10 cellular contexts compared by ENCODE assay signal in the genomic region with DNA sequence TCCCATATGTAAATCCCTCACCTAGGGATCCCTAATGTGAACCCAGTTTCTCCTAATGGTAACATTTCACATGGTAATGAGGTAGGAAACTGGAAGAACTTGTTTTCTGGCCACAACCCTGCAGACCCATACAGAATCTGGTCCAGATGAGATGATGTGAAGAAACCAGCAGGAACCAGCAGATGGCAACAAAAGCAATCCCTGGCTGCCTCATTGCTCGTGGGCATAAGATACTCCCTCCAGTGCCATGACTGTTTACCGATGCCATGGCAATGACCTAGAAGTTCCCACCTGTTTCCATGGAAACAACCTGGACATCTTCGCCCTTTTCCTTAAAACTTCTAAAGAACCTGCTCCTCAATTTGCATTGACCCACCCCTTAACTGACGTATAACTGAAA. TPM values are rescaled to one million over a fixed set of nuclear protein-coding genes. Genes with fewer than 3 reads are reported as not detected.
DNase-seq lines count a peak whose midpoint lies in the region; ATAC-seq and TF ChIP-seq lines count a peak whose summit lies in the region.
"Had no signal": no experiment of that assay in that cellular context is flagged by ENCODE, and none has a peak within 500 bp of the region (broad histone marks: within the 10 kb centered on the region; RNA-seq: fewer than 3 reads in every experiment).

No MANE protein-coding gene starts in this region.

- intact Hi-C loops in left lung (cut with DNase I): no loop called here

- H3K36me3 ChIP-seq in DOHH2 (ENCODE audit: control insufficient read depth, low read length) (no peaks in the 10 kb centered on the region), left lung (no peaks in the 10 kb centered on the region), right atrium auricular region (no peaks in the 10 kb centered on the region)

- H3K4me1 Mint-ChIP-seq in WTC11: peaks cover 20% of the 10 kb centered on the region

- DNase-seq in LNCaP clone FGC (ENCODE audit: low read depth) (peak; percentile 36), WTC11 (ENCODE audit: low spot score) (peak; percentile 62), left lung (no peak), right atrium auricular region (ENCODE audit: low spot score) (no peak), retina (no peak)
- DNase-seq: NCI-H1436 treated with DMSO at 0.1 percent for 48 hours; stimulated activated CD4-positive, alpha-beta T cell treated with anti-CD3 and anti-CD28 coated beads, Interleukin-2, amount 100 ng/mL, for 24 hours had no signal

- H3K9me3 Mint-ChIP-seq in WTC11: peaks cover 29% of the 10 kb centered on the region

- H3K27me3 Mint-ChIP-seq in WTC11 (ENCODE audit: low read depth): peaks cover 4% of the 10 kb centered on the region; the same call in 1 of the 2 replicates

- TF ChIP-seq CTCF in DOHH2 (IDR thresholded peaks at IDR 0.05; ENCODE audit: low read depth, low read length, poor library complexity, severe bottlenecking): peak; percentile 15
- TF ChIP-seq CTCF in LNCaP clone FGC (IDR thresholded peaks at IDR 0.05; ENCODE audit: control insufficient read depth, extremely low read depth, insufficient read depth): peak; percentile 53
- TF ChIP-seq CTCF in WTC11 (IDR thresholded peaks at IDR 0.05): no peak
- no peak for TF ChIP-seq CTCF in left lung (IDR thresholded peaks at IDR 0.05)
- no peak for TF ChIP-seq CTCF in right atrium auricular region (IDR thresholded peaks at IDR 0.05)

- H3K4me3 Mint-ChIP-seq in WTC11: no peak overlapping the region

- H3F3A ChIP-seq in DOHH2 (ENCODE audit: control insufficient read depth, insufficient read depth): no peaks in the 10 kb centered on the region

- CTCF ChIA-PET in WTC11 (lab: Charles Lee): interaction anchor here (1.0 to 1.1 kb wide), 4 partner anchors 10 to 180 kb away, joined by 3 to 10 read pairs (median 4); no protein-coding TSS in a partner anchor

- peak; percentile 99 for ATAC-seq in WTC11
- ATAC-seq in left lung: peak; percentile 60
- ATAC-seq in GM18909 (IDR thresholded peaks at IDR 0.05; ENCODE audit: poor library complexity, unreplicated experiment): no peak
- no peak for ATAC-seq in GM19328 (IDR thresholded peaks at IDR 0.05; ENCODE audit: unreplicated experiment)

- H3K9me2 ChIP-seq in DOHH2 (replicated peaks; ENCODE audit: control insufficient read depth, low read length): no peaks in the 10 kb centered on the region

- H3K27ac ChIP-seq in DOHH2 (ENCODE audit: low read depth, low read length): no peak overlapping the region
- no peak overlapping the region for H3K27ac ChIP-seq in left lung
- H3K27ac ChIP-seq in right atrium auricular region: no peak overlapping the region

- no peaks in the 10 kb centered on the region for H4K20me1 ChIP-seq in DOHH2 (ENCODE audit: control insufficient read depth, insufficient read depth, low read depth, low read length)

- no peak overlapping the region for H3K4me3 ChIP-seq in DOHH2 (ENCODE audit: low read length)
- H3K4me3 ChIP-seq in LNCaP clone FGC (ENCODE audit: low read depth, low read length): no peak overlapping the region
- no peak overlapping the region for H3K4me3 ChIP-seq in left lung
- H3K4me3 ChIP-seq in right atrium auricular region: no peak overlapping the region

- POLR2A ChIA-PET in WTC11 (lab: Charles Lee): no interaction called here

- H3K79me2 ChIP-seq in DOHH2 (ENCODE audit: control insufficient read depth, low read length): no peaks in the 10 kb centered on the region

- peak overlapping the region; percentile 57; the same call in 1 of the 2 replicates for H3K27ac Mint-ChIP-seq in WTC11

- no peak overlapping the region for H3K4me2 ChIP-seq in DOHH2 (ENCODE audit: low read length)

- H3K27me3 ChIP-seq in DOHH2 (ENCODE audit: control insufficient read depth, low read length): peaks cover 12% of the 10 kb centered on the region
- H3K27me3 ChIP-seq in left lung: peaks cover 0 to 9% of the 10 kb centered on the region in 2 donors
- no peaks in the 10 kb centered on the region for H3K27me3 ChIP-seq in right atrium auricular region

- H3K36me3 Mint-ChIP-seq in WTC11: peaks cover 6% of the 10 kb centered on the region

- H3K9me3 ChIP-seq in DOHH2 (ENCODE audit: control insufficient read depth, insufficient read depth, low read length): no peaks in the 10 kb centered on the region; the same call in 1 of the 2 replicates
- H3K9me3 ChIP-seq in left lung: no peaks in the 10 kb centered on the region
- H3K9me3 ChIP-seq in right atrium auricular region: no peaks in the 10 kb centered on the region

- H3K4me1 ChIP-seq in DOHH2 (ENCODE audit: control insufficient read depth, low read length) (no peaks in the 10 kb centered on the region), left lung (peaks cover 0 to 6% of the 10 kb centered on the region in 2 donors), right atrium auricular region (no peaks in the 10 kb centered on the region)

TF ChIP-seq in WTC11, 78 proteins besides CTCF, POLR2A, EP300 and RAD21:
- no peak for TF ChIP-seq ESRRA (CRISPR knock-in tag; IDR thresholded peaks at IDR 0.05; ENCODE audit: borderline replicate concordance)
- TF ChIP-seq SP1 (CRISPR knock-in tag; conservative IDR thresholded peaks at IDR 0.05): 0 out of 2 replicates have a peak, but pooled peaks have one; percentile 35

RNA-seq across cellular contexts. Expression of a gene that starts 1.4 kb away (rescaled TPM):
- total RNA-seq in WTC11 (2021): 0.09 to 0.44 TPM in 2 of 3 replicates, not detected in the other
- 10 to 100 TPM in 1 of 2 donors, 1 to 10 TPM in 1; 9.2 to 10.6 TPM for total RNA-seq in left lung
- 1 to 10 TPM in 1 of 2 donors, under 1 TPM in 1; 0.59 to 4.3 TPM for total RNA-seq in right atrium auricular region

RNA-seq across cellular contexts. Expression of a gene that starts 14.3 kb away (rescaled TPM):
- total RNA-seq in WTC11 (2021): not detected in 3 replicates
- 1 to 10 TPM in 1 of 2 donors, not detected in 1; 2.7 TPM for total RNA-seq in left lung
- total RNA-seq in right atrium auricular region: not detected

RNA-seq across cellular contexts. Expression of a gene that starts 16.8 kb away (rescaled TPM):
- total RNA-seq in WTC11 (2021) (0.55 to 0.66 TPM (median 0.62 TPM) in 3 replicates), left lung (1 to 10 TPM; 2.1 to 2.2 TPM), right atrium auricular region (under 1 TPM in 1 of 2 donors, not detected in 1; 0.55 TPM)

RNA-seq across cellular contexts. Expression of a gene that starts 46.8 kb away (rescaled TPM):
- 0.37 to 0.48 TPM (median 0.46 TPM) in 3 replicates for total RNA-seq in WTC11 (2021)
- total RNA-seq in left lung: under 1 TPM; 0.58 to 0.73 TPM
- total RNA-seq in right atrium auricular region: not detected

Comparison
In these comparisons a context has a peak if more than half of its experiments do, and no peak if none do; other contexts are left out.
1. CTCF ChIP-seq: peak in DOHH2 (single experiment) and LNCaP clone FGC (single experiment); none in WTC11 (single experiment), left lung (0 of 2) and right atrium auricular region (0 of 2).
2. DNase-seq: peak in LNCaP clone FGC (single experiment) and WTC11 (single experiment); none in left lung (0 of 2), right atrium auricular region (single experiment) and retina (single experiment).
3. ATAC-seq: peak in WTC11 (single experiment) and left lung (single experiment); none in GM18909 (single experiment) and GM19328 (single experiment).